ENCODE assay signal across 10 cellular contexts in genomic region chr1:158011714-158012113, GRCh38. TPM values are rescaled to one million over a fixed set of nuclear protein-coding genes. Genes with fewer than 3 reads are reported as not detected.
DNase-seq lines count a peak whose midpoint lies in the region; ATAC-seq, FAIRE-seq and TF ChIP-seq lines count a peak whose summit lies in the region.
"Had no signal": no experiment of that assay in that cellular context is flagged by ENCODE, and none has a peak within 500 bp of the region (broad histone marks: within the 10 kb centered on the region; RNA-seq: fewer than 3 reads in every experiment).

No MANE protein-coding gene starts in this region.

- no peaks in the 10 kb centered on the region for H3K27me3 Mint-ChIP-seq in T-helper 2 cell treated with Interferon-gamma antibody and Interleukin-4, amounts not matched to agents 5 μg/mL and 100 μg/mL, for 36 hours (ENCODE audit: low read depth)

- H3K9me3 ChIP-seq in WERI-Rb-1 (ENCODE audit: severe bottlenecking): no peaks in the 10 kb centered on the region
- no peaks in the 10 kb centered on the region for H3K9me3 ChIP-seq in gastroesophageal sphincter
- no peaks in the 10 kb centered on the region for H3K9me3 ChIP-seq in prostate gland

- intact Hi-C loops in prostate gland (cut with DNase I): no loop called here

- POLR2A ChIA-PET in AG04449 (lab: Yijun Ruan, JAX): interaction anchor here (0.6 to 4.0 kb wide), 7 partner anchors 9 to 26 kb away, joined by 3 to 55 read pairs (median 6); partner anchors contain the start of gene KIRREL1

- TF ChIP-seq POLR2A in gastroesophageal sphincter (IDR thresholded peaks at IDR 0.05): no peak
- TF ChIP-seq POLR2A in prostate gland (IDR thresholded peaks at IDR 0.05): no peak
- no peak for TF ChIP-seq POLR2A in GM12891 (IDR thresholded peaks at IDR 0.05; ENCODE audit: low read depth, low read length)

- no peaks in the 10 kb centered on the region for H3K4me1 Mint-ChIP-seq in T-helper 2 cell treated with Interferon-gamma antibody and Interleukin-4, amounts not matched to agents 5 μg/mL and 100 μg/mL, for 36 hours (ENCODE audit: low read depth)

- H3K27ac Mint-ChIP-seq in T-helper 2 cell treated with Interferon-gamma antibody and Interleukin-4, amounts not matched to agents 5 μg/mL and 100 μg/mL, for 36 hours: no peak overlapping the region

- TF ChIP-seq EP300 in gastroesophageal sphincter (IDR thresholded peaks at IDR 0.05): no peak

- TF ChIP-seq CTCF in AG04449 (IDR thresholded peaks at IDR 0.05; ENCODE audit: insufficient read depth, low read length, missing control alignments) (no peak), WERI-Rb-1 (IDR thresholded peaks at IDR 0.05; ENCODE audit: low read depth, low read length) (no peak), gastroesophageal sphincter (IDR thresholded peaks at IDR 0.05) (no peak), prostate gland (IDR thresholded peaks at IDR 0.05) (no peak)

- 35% methylated on average over 5 of the region's 5 CpGs; no CpG with 5 or more reads in 1 of the 2 donors for WGBS in gastroesophageal sphincter (ENCODE audit: low coverage in 1 of 2), 2 donors
- WGBS in prostate gland: 64% methylated on average over 5 of the region's 5 CpGs

- DNase-seq in AG04449 (ENCODE audit: low read depth, low spot score) (no peak), WERI-Rb-1 (no peak), prostate gland (ENCODE audit: low spot score) (no peak), GM12891 (ENCODE audit: insufficient read length, low spot score) (no peak), HTR-8/SVneo (ENCODE audit: insufficient read length, low spot score) (no peak), DMS53 treated with DMSO at 0.1 percent for 48 hours (lab: John Stamatoyannopoulos, UW; ENCODE audit: unreplicated experiment) (no peak)
- DNase-seq in T-helper 2 cell treated with Interferon-gamma antibody and Interleukin-4, amounts not matched to agents 5 μg/mL and 100 μg/mL, for 36 hours (ENCODE audit: low spot score): no peak
- DNase-seq: cerebellar nuclear complex had no signal

- no peak for FAIRE-seq in GM12891 (lab: Jason Lieb, UNC)
- FAIRE-seq in HTR-8/SVneo (lab: Jason Lieb, UNC): no peak

- peaks cover 9% of the 10 kb centered on the region for H3K36me3 ChIP-seq in WERI-Rb-1
- H3K36me3 ChIP-seq in gastroesophageal sphincter: no peaks in the 10 kb centered on the region
- no peaks in the 10 kb centered on the region for H3K36me3 ChIP-seq in prostate gland

- no peaks in the 10 kb centered on the region for H3K9me3 Mint-ChIP-seq in T-helper 2 cell treated with Interferon-gamma antibody and Interleukin-4, amounts not matched to agents 5 μg/mL and 100 μg/mL, for 36 hours

- peak overlapping the region; percentile 1; the same call in 1 of the 2 replicates for H3K4me3 ChIP-seq in AG04449 (ENCODE audit: low read depth, low read length)
- H3K4me3 ChIP-seq in WERI-Rb-1 (ENCODE audit: low read depth, low read length): no peak overlapping the region
- no peak overlapping the region for H3K4me3 ChIP-seq in gastroesophageal sphincter
- no peak overlapping the region for H3K4me3 ChIP-seq in prostate gland

- peaks cover 34 to 97% (median 66%) of the 10 kb centered on the region in 3 donors for H3K4me1 ChIP-seq in gastroesophageal sphincter
- no peaks in the 10 kb centered on the region for H3K4me1 ChIP-seq in prostate gland (replicated peaks)

- CTCF ChIA-PET in AG04449 (lab: Yijun Ruan, JAX): interaction anchor here (1.2 to 9.4 kb wide), 9 partner anchors 9 to 101 kb away, joined by 3 to 94 read pairs (median 5); partner anchors contain the start of gene KIRREL1

- no peak for ATAC-seq in gastroesophageal sphincter

- H3K4me3 Mint-ChIP-seq in T-helper 2 cell treated with Interferon-gamma antibody and Interleukin-4, amounts not matched to agents 5 μg/mL and 100 μg/mL, for 36 hours: no peak overlapping the region

- H3K36me3 Mint-ChIP-seq in T-helper 2 cell treated with Interferon-gamma antibody and Interleukin-4, amounts not matched to agents 5 μg/mL and 100 μg/mL, for 36 hours (ENCODE audit: low read depth): no peaks in the 10 kb centered on the region

- H3K27ac ChIP-seq in WERI-Rb-1: peak overlapping the region; percentile 87
- H3K27ac ChIP-seq in gastroesophageal sphincter: peak overlapping the region; percentile 68 to 89 (median 86)
- peak overlapping the region; percentile 70 to 82 for H3K27ac ChIP-seq in prostate gland

- H3K27me3 ChIP-seq in WERI-Rb-1 (ENCODE audit: insufficient read depth, low read depth, severe bottlenecking): no peaks in the 10 kb centered on the region
- H3K27me3 ChIP-seq in gastroesophageal sphincter: no peaks in the 10 kb centered on the region
- H3K27me3 ChIP-seq in prostate gland (replicated peaks; ENCODE audit: insufficient read depth): no peaks in the 10 kb centered on the region

TF ChIP-seq in GM12891, 5 proteins besides CTCF, POLR2A, EP300 and RAD21:
- TF ChIP-seq POLR2AphosphoS5 (IDR thresholded peaks at IDR 0.05; ENCODE audit: low read depth, low read length) (no peak), SPI1 (IDR thresholded peaks at IDR 0.05; ENCODE audit: low read depth, low read length) (no peak)

RNA-seq across cellular contexts. Expression of gene KIRREL1, which starts 18.3 kb away (rescaled TPM):
- total RNA-seq in gastroesophageal sphincter (10 to 100 TPM; 43.1 to 73.1 (median 48.1) TPM), prostate gland (10 to 100 TPM; 18.6 to 50.2 TPM)
- not detected for polyA plus RNA-seq in GM12891 (2012; ENCODE audit: low read depth, missing spikeins)
- total RNA-seq: T-helper 1 cell treated with Interleukin-12 subunit alpha and Interleukin-12 subunit beta and Interleukin-4 antibody, amounts not matched to agents 30 ng/mL and 1 ng/mL, for 36 hours had no signal
